In the genomic region with DNA sequence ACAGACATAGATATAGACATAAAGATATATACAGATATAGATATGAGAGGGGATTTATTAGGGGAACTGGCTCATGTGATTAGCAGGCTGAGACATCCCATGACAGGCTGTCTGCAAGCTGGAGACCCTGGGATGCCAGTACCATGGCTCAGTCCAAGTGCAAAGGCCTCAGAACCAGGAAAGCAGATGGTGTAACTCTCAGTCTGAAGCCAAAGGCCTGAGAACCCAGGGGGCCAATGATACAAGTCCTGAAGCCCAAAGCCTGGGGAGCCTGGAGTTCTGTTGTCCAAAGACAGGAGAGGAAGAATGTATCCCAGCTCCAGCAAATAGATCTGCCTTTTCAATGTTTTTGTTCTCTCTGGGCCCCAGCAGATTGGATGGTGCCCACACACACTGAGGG, we compare ENCODE assay signal across 16 cellular contexts. TPM values are rescaled to one million over a fixed set of nuclear protein-coding genes. Genes with fewer than 3 reads are reported as not detected.
DNase-seq lines count a peak whose midpoint lies in the region; ATAC-seq and TF ChIP-seq lines count a peak whose summit lies in the region.
"Had no signal": no experiment of that assay in that cellular context is flagged by ENCODE, and none has a peak within 500 bp of the region (broad histone marks: within the 10 kb centered on the region; RNA-seq: fewer than 3 reads in every experiment).

No MANE protein-coding gene starts in this region.

- H3K27me3 Mint-ChIP-seq in CD4-positive, CD25-positive, alpha-beta regulatory T cell: no peaks in the 10 kb centered on the region
- no peaks in the 10 kb centered on the region for H3K27me3 Mint-ChIP-seq in osteocyte (ENCODE audit: unreplicated experiment)

- H3K9me3 Mint-ChIP-seq in CD4-positive, CD25-positive, alpha-beta regulatory T cell: no peaks in the 10 kb centered on the region
- H3K9me3 Mint-ChIP-seq in osteocyte (ENCODE audit: unreplicated experiment): no peaks in the 10 kb centered on the region
- H3K9me3 Mint-ChIP-seq: activated T-cell treated with anti-CD3 and anti-CD28 coated beads, Interleukin-2, amount 50 U/mL, for 72 hours had no signal

- H3K9me2 ChIP-seq in Loucy (replicated peaks; ENCODE audit: low read depth, low read length): no peaks in the 10 kb centered on the region

- peaks cover 4% of the 10 kb centered on the region for H3K36me3 Mint-ChIP-seq in CD4-positive, CD25-positive, alpha-beta regulatory T cell
- H3K36me3 Mint-ChIP-seq in osteocyte (ENCODE audit: unreplicated experiment): no peaks in the 10 kb centered on the region

- peaks cover 100% of the 10 kb centered on the region for H3K79me2 ChIP-seq in Loucy (ENCODE audit: insufficient read depth, low read length)

- H3K4me1 ChIP-seq in CD4-positive, CD25-positive, alpha-beta regulatory T cell (ENCODE audit: control insufficient read depth, insufficient read depth, low read length, poor library complexity, severe bottlenecking): peaks cover 81% of the 10 kb centered on the region
- peaks cover 69% of the 10 kb centered on the region for H3K4me1 ChIP-seq in Loucy (ENCODE audit: insufficient read depth, low read length, poor library complexity, severe bottlenecking)
- H3K4me1 ChIP-seq: BE2C had no signal

- H3K27me3 ChIP-seq in CD4-positive, CD25-positive, alpha-beta regulatory T cell (ENCODE audit: control insufficient read depth, insufficient read depth, low read length): no peaks in the 10 kb centered on the region
- no peaks in the 10 kb centered on the region for H3K27me3 ChIP-seq in Loucy (ENCODE audit: insufficient read depth, low read length, poor library complexity, severe bottlenecking)
- H3K27me3 ChIP-seq: BE2C, ovary had no signal

- H3K36me3 ChIP-seq in CD4-positive, CD25-positive, alpha-beta regulatory T cell (ENCODE audit: control insufficient read depth, insufficient read depth, low read length): no peaks in the 10 kb centered on the region
- H3K36me3 ChIP-seq in Loucy (ENCODE audit: insufficient read depth, low read length): no peaks in the 10 kb centered on the region
- H3K36me3 ChIP-seq: BE2C, ovary had no signal

- H3K4me3 ChIP-seq in CD4-positive, CD25-positive, alpha-beta regulatory T cell (ENCODE audit: low read depth, low read length): no peak overlapping the region
- peak overlapping the region; percentile 72 for H3K4me3 ChIP-seq in Loucy (ENCODE audit: low read length, poor library complexity, severe bottlenecking)
- H3K4me3 ChIP-seq: ovary had no signal

- H3F3A ChIP-seq in Loucy (ENCODE audit: low read depth): no peaks in the 10 kb centered on the region

- H3K9ac ChIP-seq in Loucy (ENCODE audit: low read depth, low read length, poor library complexity, severe bottlenecking): peak overlapping the region; percentile 37

- peak overlapping the region in 3 of 4 donors; percentile 11 to 89 (median 83) for H3K4me3 Mint-ChIP-seq in CD4-positive, CD25-positive, alpha-beta regulatory T cell
- no peak overlapping the region for H3K4me3 Mint-ChIP-seq in osteocyte (ENCODE audit: unreplicated experiment)

- H3K27ac Mint-ChIP-seq in CD4-positive, CD25-positive, alpha-beta regulatory T cell: peak overlapping the region; percentile 62 to 88 (median 87)
- peak overlapping the region; percentile 91 for H3K27ac Mint-ChIP-seq in osteocyte (ENCODE audit: unreplicated experiment)

- H2AFZ ChIP-seq in Loucy (ENCODE audit: low read length): no peak overlapping the region

- no peak for ATAC-seq in CD4-positive, CD25-positive, alpha-beta regulatory T cell (ENCODE audit: low read depth in 2 of 2)
- ATAC-seq in GM18870 (IDR thresholded peaks at IDR 0.05; ENCODE audit: unreplicated experiment): no peak
- ATAC-seq in esophagus mucosa: no peak
- no peak for ATAC-seq in GM21723 (IDR thresholded peaks at IDR 0.05; ENCODE audit: unreplicated experiment)
- ATAC-seq: activated T-cell treated with anti-CD3 and anti-CD28 coated beads, Interleukin-2, amount 50 U/mL, for 72 hours had no signal

- peaks cover 43 to 96% (median 76%) of the 10 kb centered on the region in 4 donors for H3K4me1 Mint-ChIP-seq in CD4-positive, CD25-positive, alpha-beta regulatory T cell
- H3K4me1 Mint-ChIP-seq in osteocyte (ENCODE audit: unreplicated experiment): peaks cover 68% of the 10 kb centered on the region

- H3K9me3 ChIP-seq in CD4-positive, CD25-positive, alpha-beta regulatory T cell (ENCODE audit: control insufficient read depth in 2 of 2, low read length in 2 of 2): no peaks in the 10 kb centered on the region
- no peaks in the 10 kb centered on the region for H3K9me3 ChIP-seq in Loucy (ENCODE audit: insufficient read depth, low read depth, low read length)
- H3K9me3 ChIP-seq: BE2C, ovary had no signal

- no peak for DNase-seq in CD4-positive, CD25-positive, alpha-beta regulatory T cell
- DNase-seq in epithelial cell of prostate (ENCODE audit: low read depth, low spot score) (no peak), osteocyte (ENCODE audit: extremely low spot score, unreplicated experiment) (no peak), SIG-M5 treated with dmso at 0.1 percent for 504 hours (lab: John Stamatoyannopoulos, UW; ENCODE audit: unreplicated experiment) (no peak)
- DNase-seq: activated CD4-positive, alpha-beta T cell treated with anti-CD3 and anti-CD28 coated beads, Interleukin-2, amount 50 U/mL, for 1 hour; activated T-cell treated with anti-CD3 and anti-CD28 coated beads, Interleukin-2, amount 50 U/mL, for 72 hours; anterior cingulate cortex; foreskin fibroblast; ovary; SHP77 treated with DMSO at 0.1 percent for 48 hours had no signal

- peaks cover 99% of the 10 kb centered on the region for H4K20me1 ChIP-seq in Loucy (ENCODE audit: insufficient read depth, low read length, poor library complexity, severe bottlenecking)

- H3K27ac ChIP-seq in CD4-positive, CD25-positive, alpha-beta regulatory T cell (ENCODE audit: insufficient read depth, low read length, poor library complexity, severe bottlenecking): no peak overlapping the region
- peak overlapping the region; percentile 2 for H3K27ac ChIP-seq in epithelial cell of prostate
- H3K27ac ChIP-seq: ovary had no signal

- no peak for TF ChIP-seq CTCF in Loucy (conservative IDR thresholded peaks at IDR 0.05; ENCODE audit: low read length)
- TF ChIP-seq CTCF in osteocyte (IDR thresholded peaks at IDR 0.05): no peak

- H3K4me2 ChIP-seq in Loucy (ENCODE audit: low read depth, low read length, poor library complexity, severe bottlenecking): peak overlapping the region; percentile 85

RNA-seq across cellular contexts. Expression of gene NCOA4, which starts 5.5 kb away (rescaled TPM):
- 69.1 TPM for total RNA-seq in CD4-positive, CD25-positive, alpha-beta regulatory T cell
- polyA plus RNA-seq in CD4-positive, CD25-positive, alpha-beta regulatory T cell: 100 to 1,000 TPM; 163 to 202 (median 181) TPM
- total RNA-seq in osteocyte (106 and 109 TPM in 2 replicates), esophagus mucosa (100 TPM)

RNA-seq across cellular contexts. Expression of gene MSMB, which starts 21.1 kb away (rescaled TPM):
- total RNA-seq in CD4-positive, CD25-positive, alpha-beta regulatory T cell: not detected
- polyA plus RNA-seq in CD4-positive, CD25-positive, alpha-beta regulatory T cell: not detected
- total RNA-seq in osteocyte (not detected in 2 replicates), esophagus mucosa (0.64 TPM)
- total RNA-seq: activated T-cell treated with anti-CD3 and anti-CD28 coated beads, Interleukin-2, amount 50 U/mL, for 72 hours; lung microvascular endothelial cell; ovary had no signal
- polyA plus RNA-seq: ovary had no signal

RNA-seq across cellular contexts. Expression of gene TIMM23, which starts 52.7 kb away (rescaled TPM):
- total RNA-seq in CD4-positive, CD25-positive, alpha-beta regulatory T cell: 32.1 TPM
- 10 to 100 TPM; 73.9 to 90.1 (median 76.0) TPM for polyA plus RNA-seq in CD4-positive, CD25-positive, alpha-beta regulatory T cell
- total RNA-seq in osteocyte: 61.1 and 64.0 TPM in 2 replicates
- 42.2 TPM for total RNA-seq in esophagus mucosa
